ENCODE assay signal across 21 cellular contexts in the genomic region with DNA sequence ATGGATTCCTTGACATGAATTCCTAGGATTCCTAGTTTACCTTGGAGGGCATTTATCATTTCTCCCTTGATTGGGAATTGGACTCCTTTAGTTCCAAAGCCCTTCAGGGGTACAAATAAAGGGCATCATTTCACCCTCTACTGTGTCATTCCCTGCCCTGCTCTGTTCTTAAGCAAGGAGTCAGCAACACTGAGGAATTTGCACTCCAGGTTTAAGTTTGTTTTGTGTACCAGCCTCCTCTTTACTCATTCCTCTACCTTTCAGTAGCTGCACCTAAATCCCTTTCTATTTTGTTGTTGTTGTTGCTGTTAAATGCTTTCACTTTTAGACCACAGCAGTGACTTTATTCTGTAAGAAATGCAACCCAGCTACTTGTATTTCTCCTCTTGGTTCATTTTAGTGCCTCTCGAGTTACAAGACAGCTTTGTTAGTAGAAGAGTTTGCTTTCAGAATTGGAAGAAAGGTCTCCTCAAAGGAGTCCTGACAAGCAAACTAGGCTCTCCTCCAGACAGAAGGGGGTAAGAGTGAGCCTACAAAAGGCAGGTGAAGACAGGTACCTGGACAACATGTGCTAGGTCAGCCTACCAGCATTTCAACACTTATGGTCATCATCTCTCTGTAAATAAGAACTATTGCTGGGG.
DNase-seq lines count a peak whose midpoint lies in the region; ATAC-seq and TF ChIP-seq lines count a peak whose summit lies in the region.
"Had no signal": no experiment of that assay in that cellular context is flagged by ENCODE, and none has a peak within 500 bp of the region (broad histone marks: within the 10 kb centered on the region; RNA-seq: fewer than 3 reads in every experiment).

No MANE protein-coding gene starts in this region.

- H3F3A ChIP-seq in SK-N-SH (replicated peaks; ENCODE audit: insufficient read depth): peaks cover 6% of the 10 kb centered on the region

- H3K79me1 ChIP-seq in mesenchymal stem cell (replicated peaks; ENCODE audit: low read length, poor library complexity, severe bottlenecking): no peaks in the 10 kb centered on the region

- TF ChIP-seq RAD21 in SK-N-SH (IDR thresholded peaks at IDR 0.05; ENCODE audit: low read length): no peak

- H3K27me3 ChIP-seq in SK-N-SH (ENCODE audit: insufficient read depth) (no peaks in the 10 kb centered on the region), mesenchymal stem cell (ENCODE audit: control insufficient read depth in 1 of 2, insufficient read depth in 1 of 2, low read length in 2 of 2) (no peaks in the 10 kb centered on the region), upper lobe of left lung (no peaks in the 10 kb centered on the region)
- H3K27me3 ChIP-seq: brain microvascular endothelial cell, esophagus muscularis mucosa, sigmoid colon had no signal

- H3K4me1 Mint-ChIP-seq in MCF 10A (ENCODE audit: insufficient read depth, unreplicated experiment): peaks cover 19% of the 10 kb centered on the region

- no peak for ATAC-seq in SK-N-SH treated with all-trans-retinoic acid at 6 μM for 48 hours
- peak; percentile 39 to 85 for ATAC-seq in upper lobe of left lung (ENCODE audit: low FRiP score in 2 of 2)
- no peak for ATAC-seq in HG02642 (IDR thresholded peaks at IDR 0.05; ENCODE audit: poor library complexity, unreplicated experiment)
- no peak for ATAC-seq in Right ventricle myocardium inferior
- ATAC-seq: activated CD8-positive, alpha-beta T cell treated with anti-CD3 and anti-CD28 coated beads for 36 hours had no signal

- BruUV-seq in MCF 10A (replicated peaks; lab: Mats Ljungman, UMichigan): no TSS peak

- H3K79me2 ChIP-seq in SK-N-SH (ENCODE audit: insufficient read depth): no peaks in the 10 kb centered on the region

- no peak overlapping the region for H3K4ac ChIP-seq in mesenchymal stem cell (ENCODE audit: low read depth in 1 of 2, low read length in 2 of 2)

- H2AK5ac ChIP-seq in mesenchymal stem cell (ENCODE audit: low read length, severe bottlenecking): no peak overlapping the region

- POLR2A ChIA-PET in SK-N-SH (lab: Yijun Ruan, JAX) (interaction anchor here (0.6 kb wide), 1 partner anchor 44 kb away, joined by 3 read pairs; no protein-coding TSS in a partner anchor), MCF 10A (lab: Yijun Ruan, JAX) (interaction anchor here (1.4 kb wide), 1 partner anchor 13 kb away, joined by 4 read pairs; no protein-coding TSS in a partner anchor)

- H3K27ac ChIP-seq in SK-N-SH (ENCODE audit: low read depth in 2 of 2, low read length in 1 of 2) (no peak overlapping the region), mesenchymal stem cell (ENCODE audit: low read length, poor library complexity, severe bottlenecking) (no peak overlapping the region), upper lobe of left lung (peak overlapping the region in 3 of 4 donors; percentile 43 to 59 (median 57))
- H3K27ac ChIP-seq: brain microvascular endothelial cell, esophagus muscularis mucosa, KMS-11, sigmoid colon had no signal

- intact Hi-C loops in MCF 10A (cut with micrococcal nuclease): no loop called here
- intact Hi-C loops in Right ventricle myocardium inferior (cut with DNase I): no loop called here

- no peak overlapping the region for H3K9ac ChIP-seq in SK-N-SH
- H3K9ac ChIP-seq in mesenchymal stem cell (ENCODE audit: low read length): no peak overlapping the region
- H3K9ac ChIP-seq: KMS-11 had no signal

- H2BK5ac ChIP-seq in mesenchymal stem cell (ENCODE audit: low read depth, low read length, poor library complexity, severe bottlenecking): no peak overlapping the region

- H3K27me3 Mint-ChIP-seq in MCF 10A (ENCODE audit: insufficient read depth, unreplicated experiment): no peaks in the 10 kb centered on the region
- H3K27me3 Mint-ChIP-seq: activated CD8-positive, alpha-beta T cell treated with anti-CD3 and anti-CD28 coated beads for 36 hours had no signal

- no peaks in the 10 kb centered on the region for H3K9me3 ChIP-seq in SK-N-SH
- no peaks in the 10 kb centered on the region for H3K9me3 ChIP-seq in mesenchymal stem cell (ENCODE audit: control insufficient read depth, low read length)
- H3K9me3 ChIP-seq in upper lobe of left lung: no peaks in the 10 kb centered on the region
- H3K9me3 ChIP-seq: esophagus muscularis mucosa, sigmoid colon had no signal

- CTCF ChIA-PET in SK-N-SH (lab: Yijun Ruan, JAX): interaction anchor here (0.7 to 1.3 kb wide), 2 partner anchors 12 to 324 kb away, joined by 3 read pairs; no protein-coding TSS in a partner anchor
- CTCF ChIA-PET in MCF 10A (lab: Yijun Ruan, JAX): interaction anchor here (0.7 to 1.2 kb wide), 2 partner anchors 44 to 64 kb away, joined by 3 to 4 read pairs; no protein-coding TSS in a partner anchor

- peak overlapping the region in 1 of 2 experiments; percentile 37 for H3K18ac ChIP-seq in mesenchymal stem cell (ENCODE audit: low read depth in 1 of 2, low read length in 2 of 2)

- no peak overlapping the region for H2BK15ac ChIP-seq in mesenchymal stem cell (ENCODE audit: low read depth, poor library complexity, severe bottlenecking)

- TF ChIP-seq EP300 in SK-N-SH (IDR thresholded peaks at IDR 0.05; ENCODE audit: borderline replicate concordance in 1 of 2, low read depth in 1 of 2, low read length in 1 of 2): no peak
- TF ChIP-seq EP300 in upper lobe of left lung (IDR thresholded peaks at IDR 0.05): no peak

- H3K27ac Mint-ChIP-seq in MCF 10A (ENCODE audit: low read depth, unreplicated experiment): no peak overlapping the region
- H3K27ac Mint-ChIP-seq: activated CD8-positive, alpha-beta T cell treated with anti-CD3 and anti-CD28 coated beads for 36 hours had no signal

- no peaks in the 10 kb centered on the region for H3K36me3 Mint-ChIP-seq in MCF 10A (ENCODE audit: insufficient read depth, unreplicated experiment)

- no peak for TF ChIP-seq POLR2A in upper lobe of left lung (IDR thresholded peaks at IDR 0.05)

- H2BK120ac ChIP-seq in mesenchymal stem cell (ENCODE audit: low read depth, low read length): peak overlapping the region; percentile 5

- no peaks in the 10 kb centered on the region for H3K9me2 ChIP-seq in SK-N-SH

- no peak overlapping the region for H3K4me3 ChIP-seq in SK-N-SH (ENCODE audit: low read depth in 2 of 2, low read length in 1 of 2)
- H3K4me3 ChIP-seq in mesenchymal stem cell (ENCODE audit: insufficient read depth in 1 of 2, low read depth in 1 of 2, low read length in 2 of 2): no peak overlapping the region
- H3K4me3 ChIP-seq in upper lobe of left lung: no peak overlapping the region
- H3K4me3 ChIP-seq: esophagus muscularis mucosa, sigmoid colon had no signal

- H4K91ac ChIP-seq in mesenchymal stem cell (ENCODE audit: low read length): no peak overlapping the region

- H3K14ac ChIP-seq in mesenchymal stem cell (ENCODE audit: low read length in 2 of 2): no peak overlapping the region

- no peak overlapping the region for H3K4me3 Mint-ChIP-seq in MCF 10A (ENCODE audit: unreplicated experiment)
- H3K4me3 Mint-ChIP-seq: activated CD8-positive, alpha-beta T cell treated with anti-CD3 and anti-CD28 coated beads for 36 hours had no signal

- H3K4me1 ChIP-seq in SK-N-SH (ENCODE audit: control insufficient read depth in 1 of 2, insufficient read depth in 2 of 2, low read depth in 1 of 2, low read length in 1 of 2) (peaks cover 7 to 11% of the 10 kb centered on the region in 2 experiments; a peak in 3 of 4 replicates), mesenchymal stem cell (ENCODE audit: control insufficient read depth, insufficient read depth, low read depth, low read length) (no peaks in the 10 kb centered on the region), upper lobe of left lung (peaks cover 8 to 18% (median 11%) of the 10 kb centered on the region in 4 donors)
- H3K4me1 ChIP-seq: sigmoid colon had no signal

- no peak overlapping the region for H3K23ac ChIP-seq in mesenchymal stem cell (ENCODE audit: low read length in 2 of 2)

- no peak overlapping the region for H3K4me2 ChIP-seq in SK-N-SH
- no peak overlapping the region for H3K4me2 ChIP-seq in mesenchymal stem cell (ENCODE audit: low read length, poor library complexity, severe bottlenecking)
- H3K4me2 ChIP-seq: KMS-11 had no signal

- H3K9me3 Mint-ChIP-seq in MCF 10A (ENCODE audit: unreplicated experiment): no peaks in the 10 kb centered on the region
- H3K9me3 Mint-ChIP-seq: activated CD8-positive, alpha-beta T cell treated with anti-CD3 and anti-CD28 coated beads for 36 hours had no signal

- H4K20me1 ChIP-seq in SK-N-SH (ENCODE audit: insufficient read depth): no peaks in the 10 kb centered on the region

- H2BK12ac ChIP-seq in mesenchymal stem cell (ENCODE audit: low read length in 2 of 2): no peak overlapping the region

- no peak for TF ChIP-seq CTCF in SK-N-SH (IDR thresholded peaks at IDR 0.05)
- TF ChIP-seq CTCF in MCF 10A (IDR thresholded peaks at IDR 0.05; ENCODE audit: unreplicated experiment): no peak
- no peak for TF ChIP-seq CTCF in upper lobe of left lung (IDR thresholded peaks at IDR 0.05)

- H4K8ac ChIP-seq in mesenchymal stem cell (ENCODE audit: low read length): peak overlapping the region; percentile 69

- no peak for DNase-seq in SK-N-SH
- DNase-seq in MCF 10A (ENCODE audit: unreplicated experiment): peak; percentile 6
- DNase-seq in mesenchymal stem cell: peak; percentile 26
- peak in 1 of 2 donors; percentile 25 for DNase-seq in upper lobe of left lung
- no peak for DNase-seq in DMS 273 (lab: John Stamatoyannopoulos, UW; ENCODE audit: unreplicated experiment)
- no peak for DNase-seq in Right ventricle myocardium inferior (ENCODE audit: missing footprints)
- DNase-seq: activated CD8-positive, alpha-beta T cell treated with anti-CD3 and anti-CD28 coated beads for 36 hours; activated gamma-delta T cell treated with Interleukin-2 at 50 U/mL for 16 hours; activated T-cell treated with anti-CD3 and anti-CD28 coated beads for 4 hours; brain microvascular endothelial cell; effector memory CD4-positive, alpha-beta T cell; H7; hippocampal formation; NCI-H1694 treated with DMSO at 0.1 percent for 48 hours; NCI-H345; sigmoid colon; stimulated activated CD8-positive, alpha-beta memory T cell treated with anti-CD3 and anti-CD28 coated beads, Interleukin-4, amount 100 ng/mL, for 48 hours had no signal

- 46% methylated on average over 1 of the region's 1 CpG for WGBS in SK-N-SH (ENCODE audit: low lambda C conversion rate)
- WGBS in mesenchymal stem cell: 78% methylated on average over 1 of the region's 1 CpG
- 52 to 65% methylated on average over 1 of the region's 1 CpG for WGBS in upper lobe of left lung, 2 donors

- H3K36me3 ChIP-seq in SK-N-SH (replicated peaks in 1 of 2; ENCODE audit: control insufficient read depth in 1 of 2, insufficient read depth in 2 of 2, low read length in 1 of 2) (no peaks in the 10 kb centered on the region), mesenchymal stem cell (ENCODE audit: control insufficient read depth in 1 of 2, insufficient read depth in 2 of 2, low read depth in 1 of 2, low read length in 2 of 2) (no peaks in the 10 kb centered on the region), upper lobe of left lung (no peaks in the 10 kb centered on the region)
- H3K36me3 ChIP-seq: brain microvascular endothelial cell, esophagus muscularis mucosa, sigmoid colon had no signal

- H2AFZ ChIP-seq in SK-N-SH (ENCODE audit: low read depth) (peak overlapping the region; percentile 64), mesenchymal stem cell (ENCODE audit: low read depth, low read length) (no peak overlapping the region)

TF ChIP-seq in SK-N-SH, 30 proteins besides CTCF, POLR2A, EP300 and RAD21 (continues in another document):
- TF ChIP-seq YY1 (IDR thresholded peaks at IDR 0.05; ENCODE audit: low read depth): no peak

TF ChIP-seq in SK-N-SH treated with all-trans-retinoic acid at 6 μM for 48 hours, 23 proteins besides CTCF, POLR2A, EP300 and RAD21 (continues in another document):
- no peak for TF ChIP-seq CSDC2 (CRISPR knock-in tag; IDR thresholded peaks at IDR 0.05)

Comparison
In these comparisons a context has a peak if more than half of its experiments do, and no peak if none do; other contexts are left out.
1. DNase-seq: peak in MCF 10A (single experiment) and mesenchymal stem cell (single experiment); none in SK-N-SH (single experiment), DMS 273 (single experiment) and Right ventricle myocardium inferior (single experiment).
2. H3K27ac ChIP-seq: peak in upper lobe of left lung (3 of 4); none in SK-N-SH (0 of 2) and mesenchymal stem cell (single experiment).
3. ATAC-seq: peak in upper lobe of left lung (2 of 2); none in SK-N-SH treated with all-trans-retinoic acid at 6 μM for 48 hours (single experiment), HG02642 (single experiment) and Right ventricle myocardium inferior (single experiment).